Comparison of ENCODE assay signal across 1 cellular context in the genomic region with DNA sequence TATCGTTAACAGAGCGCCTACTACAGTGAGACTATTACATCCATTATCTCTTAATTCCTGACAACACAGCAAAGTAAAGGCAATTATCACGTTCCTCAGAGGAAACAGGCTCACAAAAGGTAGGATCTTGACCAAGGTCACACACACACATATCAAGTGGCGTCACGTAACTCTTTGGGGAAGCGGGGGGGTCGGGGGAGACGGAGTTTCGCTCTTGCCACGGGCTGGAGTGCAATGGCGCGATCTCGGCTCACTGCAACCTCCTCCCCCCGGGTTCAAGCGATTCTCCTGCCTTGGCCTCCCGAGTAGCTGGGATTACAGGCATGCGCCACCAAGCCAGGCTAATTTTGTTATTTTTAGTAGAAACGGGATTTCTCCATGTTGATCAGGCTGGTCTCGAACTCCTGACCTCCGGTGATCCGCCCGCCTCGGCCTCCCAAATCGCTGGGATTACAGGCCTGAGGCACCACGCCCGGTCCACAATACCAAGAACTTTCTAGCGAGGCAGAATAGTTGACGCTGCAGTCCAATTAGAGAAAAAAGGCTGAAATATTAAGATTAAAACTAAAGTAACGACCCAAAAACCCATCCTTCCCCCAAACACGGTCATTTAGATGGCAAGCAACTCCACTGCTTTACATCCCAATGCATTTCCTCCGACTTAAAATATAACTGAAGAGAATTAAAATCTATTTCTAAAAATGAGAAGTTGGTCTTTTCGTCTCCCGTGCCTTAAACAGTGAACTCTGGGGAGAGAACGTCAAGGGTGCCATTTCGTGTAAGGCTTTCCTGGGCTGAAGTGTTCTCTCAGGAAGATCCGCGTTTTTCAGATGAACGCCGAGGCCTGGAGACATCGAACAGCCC.
TF ChIP-seq lines count a peak whose summit lies in the region.

No MANE protein-coding gene starts in this region.

TF ChIP-seq in endothelial cell of umbilical vein, 7 proteins besides CTCF, POLR2A, EP300 and RAD21:
- TF ChIP-seq JUN (IDR thresholded peaks at IDR 0.05; ENCODE audit: borderline replicate concordance, insufficient read depth, insufficient read length, low read depth): no peak
- no peak for TF ChIP-seq FOS (IDR thresholded peaks at IDR 0.05; ENCODE audit: borderline replicate concordance, insufficient read depth, low read length)
- no peak for TF ChIP-seq MYC (IDR thresholded peaks at IDR 0.05; ENCODE audit: low read depth, low read length)
- TF ChIP-seq GATA2 (IDR thresholded peaks at IDR 0.05; ENCODE audit: insufficient read depth, insufficient read length, low read depth, low read length): no peak
